10 cellular contexts compared by ENCODE assay signal in genomic region chr12:15982471-15982870, GRCh38.
DNase-seq lines count a peak whose midpoint lies in the region; ATAC-seq, FAIRE-seq and TF ChIP-seq lines count a peak whose summit lies in the region.
"Had no signal": no experiment of that assay in that cellular context is flagged by ENCODE, and none has a peak within 500 bp of the region (broad histone marks: within the 10 kb centered on the region; RNA-seq: fewer than 3 reads in every experiment).

No MANE protein-coding gene starts in this region.

- peak; percentile 45 for FAIRE-seq in kidney (lab: Jason Lieb, UNC)
- FAIRE-seq: colon had no signal

- H3K36me3 ChIP-seq in adrenal gland (replicated peaks in 1 of 2) (no peaks in the 10 kb centered on the region), kidney (ENCODE audit: control insufficient read depth in 1 of 2, insufficient read depth in 2 of 2, low read length in 2 of 2) (peaks cover 0 to 4% of the 10 kb centered on the region in 2 donors)
- H3K36me3 ChIP-seq in CD8-positive, alpha-beta T cell (ENCODE audit: insufficient read depth, low read length) = no peaks in the 10 kb centered on the region

- H3K9ac ChIP-seq in kidney (ENCODE audit: low read length in 2 of 2) = no peak overlapping the region

- TF ChIP-seq CTCF in HL-60 (IDR thresholded peaks at IDR 0.05; ENCODE audit: insufficient read depth, low read length) (peak; percentile 0), adrenal gland (IDR thresholded peaks at IDR 0.05) (peak in 4 of 6 experiments; percentile 30 to 42 (median 37)), kidney (IDR thresholded peaks at IDR 0.05; ENCODE audit: borderline replicate concordance, extremely low read depth, insufficient read depth) (peak; percentile 57)
- no peak for TF ChIP-seq CTCF in CD8-positive, alpha-beta T cell (IDR thresholded peaks at IDR 0.05)

- H3K27me3 Mint-ChIP-seq in CD8-positive, alpha-beta T cell (ENCODE audit: low read depth) = no peaks in the 10 kb centered on the region

- H3K9me3 Mint-ChIP-seq in CD8-positive, alpha-beta T cell = no peaks in the 10 kb centered on the region

- H3K27ac ChIP-seq in HL-60 (replicated peaks) = no peak overlapping the region
- H3K27ac ChIP-seq in adrenal gland = peak overlapping the region in 1 of 5 donors; percentile 31
- no peak overlapping the region for H3K27ac ChIP-seq in kidney (ENCODE audit: low read depth in 2 of 2, low read length in 2 of 2)
- no peak overlapping the region for H3K27ac ChIP-seq in CD8-positive, alpha-beta T cell (ENCODE audit: low read depth, low read length)

- H3K9me3 ChIP-seq in adrenal gland (replicated peaks in 1 of 3) (peaks cover 0 to 3% (median 0%) of the 10 kb centered on the region in 3 donors), kidney (ENCODE audit: control insufficient read depth in 1 of 2, low read length in 2 of 2) (no peaks in the 10 kb centered on the region)
- no peaks in the 10 kb centered on the region for H3K9me3 ChIP-seq in CD8-positive, alpha-beta T cell (ENCODE audit: low read length)

- intact Hi-C loops in adrenal gland (cut with DNase I) (no loop called here), kidney (cut with DNase I) (no loop called here)
- intact Hi-C loops in CD8-positive, alpha-beta T cell (cut with DNase I, micrococcal nuclease) = no loop called here

- no peak for TF ChIP-seq POLR2A in adrenal gland (IDR thresholded peaks at IDR 0.05)

- peak; percentile 54 for DNase-seq in AG08396 (ENCODE audit: low spot score)
- no peak for DNase-seq in HL-60 (ENCODE audit: low read depth in 1 of 2, low spot score in 1 of 2)
- no peak for DNase-seq in adrenal gland
- DNase-seq in kidney = no peak
- DNase-seq in retina = no peak
- DNase-seq in CD8-positive, alpha-beta T cell = no peak
- DNase-seq in activated gamma-delta T cell treated with Interleukin-2 at 50 U/mL for 16 hours = no peak
- no peak for DNase-seq in effector CD8-positive, alpha-beta T cell (lab: John Stamatoyannopoulos, UW)
- DNase-seq: NCI-H187 treated with DMSO at 0.1 percent for 48 hours had no signal

- no peak overlapping the region for H3K4me3 ChIP-seq in HL-60 (replicated peaks; ENCODE audit: insufficient read depth, low read length)
- no peak overlapping the region for H3K4me3 ChIP-seq in adrenal gland
- no peak overlapping the region for H3K4me3 ChIP-seq in kidney (ENCODE audit: low read length in 2 of 2)
- H3K4me3 ChIP-seq in CD8-positive, alpha-beta T cell (ENCODE audit: low read depth, low read length) = no peak overlapping the region

- POLR2A ChIA-PET in CD8-positive, alpha-beta T cell (lab: Charles Lee) = no interaction called here

- WGBS in adrenal gland, 4 donors = 40 to 63% (median 57%) methylated on average over 3 of the region's 3 CpGs

- no peak for ATAC-seq in CD8-positive, alpha-beta T cell

- H3K27me3 ChIP-seq in HL-60 (ENCODE audit: insufficient read depth, poor library complexity, severe bottlenecking) (no peaks in the 10 kb centered on the region), adrenal gland (no peaks in the 10 kb centered on the region)
- H3K27me3 ChIP-seq in CD8-positive, alpha-beta T cell (ENCODE audit: insufficient read depth, low read length) = no peaks in the 10 kb centered on the region

- CTCF ChIA-PET in CD8-positive, alpha-beta T cell (lab: Charles Lee) = no interaction called here

- peaks cover 57% of the 10 kb centered on the region for H3K36me3 Mint-ChIP-seq in CD8-positive, alpha-beta T cell

- no peak overlapping the region for H3K4me3 Mint-ChIP-seq in CD8-positive, alpha-beta T cell

- peaks cover 0 to 5% of the 10 kb centered on the region in 2 donors for H3K4me1 ChIP-seq in adrenal gland (replicated peaks in 1 of 2)
- H3K4me1 ChIP-seq in kidney (ENCODE audit: control insufficient read depth in 1 of 2, insufficient read depth in 1 of 2, low read depth in 1 of 2, low read length in 2 of 2) = peaks cover 17 to 23% of the 10 kb centered on the region in 2 donors
- H3K4me1 ChIP-seq in CD8-positive, alpha-beta T cell (ENCODE audit: insufficient read depth, low read length) = no peaks in the 10 kb centered on the region

- H3K4me1 Mint-ChIP-seq in CD8-positive, alpha-beta T cell (ENCODE audit: low read depth) = no peaks in the 10 kb centered on the region

- H3K27ac Mint-ChIP-seq in CD8-positive, alpha-beta T cell = no peak overlapping the region
